ENCODE assay signal across 10 cellular contexts in the genomic region with DNA sequence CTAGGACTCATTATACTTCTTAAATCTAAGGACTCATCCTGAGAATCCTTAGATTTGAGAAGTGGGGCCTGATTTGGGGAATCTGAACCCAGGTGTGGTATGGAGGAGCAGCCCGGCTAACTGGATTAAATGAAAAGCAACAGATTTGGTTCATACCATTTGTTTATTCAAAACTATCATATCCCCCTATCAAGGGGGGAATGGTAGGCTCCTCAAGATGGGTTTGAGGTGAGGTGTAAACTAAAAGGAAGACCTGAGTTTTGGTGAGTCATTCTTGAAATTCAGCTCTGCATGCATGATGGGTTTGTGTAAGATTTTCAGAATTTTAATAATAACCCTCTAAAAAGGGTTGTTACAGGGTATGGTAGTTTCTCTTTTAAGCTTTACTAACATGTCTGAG. TPM values are rescaled to one million over a fixed set of nuclear protein-coding genes. Genes with fewer than 3 reads are reported as not detected.
A peak's percentile ranks its signal among the peaks of the same experiment; 100 is the strongest.
DNase-seq lines count a peak whose midpoint lies in the region; ATAC-seq and TF ChIP-seq lines count a peak whose summit lies in the region.
"Had no signal": no experiment of that assay in that cellular context is flagged by ENCODE, and none has a peak within 500 bp of the region (broad histone marks: within the 10 kb centered on the region; RNA-seq: fewer than 3 reads in every experiment).

No MANE protein-coding gene starts in this region.

- peak overlapping the region in 1 of 2 donors; percentile 1 for H3K4me3 ChIP-seq in CD4-positive, alpha-beta memory T cell (ENCODE audit: low read length in 2 of 2)
- no peak overlapping the region for H3K4me3 ChIP-seq in BE2C (ENCODE audit: low read depth, low read length)

- H3K27ac Mint-ChIP-seq in CD4-positive, alpha-beta memory T cell: peak overlapping the region in 6 of 7 donors; percentile 23 to 91 (median 86)

- H3K4me1 Mint-ChIP-seq in CD4-positive, alpha-beta memory T cell: peaks cover 17 to 50% (median 45%) of the 10 kb centered on the region in 4 donors

- peak overlapping the region in 6 of 8 donors; percentile 32 to 78 (median 66) for H3K4me3 Mint-ChIP-seq in CD4-positive, alpha-beta memory T cell

- H3K36me3 ChIP-seq in CD4-positive, alpha-beta memory T cell (ENCODE audit: insufficient read depth, low read length): no peaks in the 10 kb centered on the region
- H3K36me3 ChIP-seq in KOPT-K1 (ENCODE audit: insufficient read depth, low read length) (no peaks in the 10 kb centered on the region), BE2C (no peaks in the 10 kb centered on the region)

- DNase-seq in CD4-positive, alpha-beta memory T cell: peak in 2 of 5 donors; percentile 17 to 44
- DNase-seq in SW 1271 (lab: John Stamatoyannopoulos, UW) (no peak), cerebellar nuclear complex (lab: John Stamatoyannopoulos, UW) (no peak), EL (no peak), BE2C (no peak)
- DNase-seq: COR-L47, NCI-H446 treated with DMSO at 0.1 percent for 48 hours had no signal

- H3K4me1 ChIP-seq in CD4-positive, alpha-beta memory T cell (ENCODE audit: insufficient read depth, low read length): peaks cover 74% of the 10 kb centered on the region
- no peaks in the 10 kb centered on the region for H3K4me1 ChIP-seq in BE2C

- TF ChIP-seq CTCF in BE2C (IDR thresholded peaks at IDR 0.05; ENCODE audit: low read depth, low read length): no peak

- ATAC-seq in GM18873 (IDR thresholded peaks at IDR 0.05; ENCODE audit: low FRiP score, unreplicated experiment) (peak; percentile 86), HG02759 (IDR thresholded peaks at IDR 0.05; ENCODE audit: unreplicated experiment) (peak; percentile 83)

- H3K27ac ChIP-seq in CD4-positive, alpha-beta memory T cell (ENCODE audit: low read depth, low read length): peak overlapping the region; percentile 61
- H3K27ac ChIP-seq in KOPT-K1 (ENCODE audit: low read depth, low read length, poor library complexity, severe bottlenecking): peak overlapping the region; percentile 59

- H3K27me3 Mint-ChIP-seq in CD4-positive, alpha-beta memory T cell: no peaks in the 10 kb centered on the region

- no peaks in the 10 kb centered on the region for H3K27me3 ChIP-seq in CD4-positive, alpha-beta memory T cell (ENCODE audit: insufficient read depth, low read length)
- no peaks in the 10 kb centered on the region for H3K27me3 ChIP-seq in BE2C

- no peaks in the 10 kb centered on the region for H3K9me3 ChIP-seq in CD4-positive, alpha-beta memory T cell (ENCODE audit: control insufficient read depth in 1 of 2, low read length in 2 of 2)
- H3K9me3 ChIP-seq in KOPT-K1 (ENCODE audit: insufficient read depth, low read length, poor library complexity, severe bottlenecking) (no peaks in the 10 kb centered on the region), BE2C (no peaks in the 10 kb centered on the region)

- CTCF ChIA-PET in CD4-positive, alpha-beta memory T cell (lab: Charles Lee; ENCODE audit: partially characterized antibody): no interaction called here

- peaks cover 0 to 12% (median 9%) of the 10 kb centered on the region in 8 donors for H3K9me3 Mint-ChIP-seq in CD4-positive, alpha-beta memory T cell

- intact Hi-C loops in CD4-positive, alpha-beta memory T cell (cut with micrococcal nuclease): loop anchor here (1.0 to 2.0 kb wide), 4 partner anchors 41 to 217 kb away; partner anchors contain the start of genes CASP6, GAR1 and SEC24B

- POLR2A ChIA-PET in CD4-positive, alpha-beta memory T cell (lab: Charles Lee; ENCODE audit: partially characterized antibody): interaction anchor here (0.9 to 5.1 kb wide), 5 partner anchors 22 to 216 kb away, joined by 3 to 122 read pairs (median 3); partner anchors contain the start of genes MCUB and SEC24B

- H3K36me3 Mint-ChIP-seq in CD4-positive, alpha-beta memory T cell: peaks cover 24 to 26% of the 10 kb centered on the region in 2 donors

RNA-seq across cellular contexts. Expression of gene CASP6, which starts 53.4 kb away (rescaled TPM):
- 10 to 100 TPM; 16.5 to 24.7 TPM for total RNA-seq in CD4-positive, alpha-beta memory T cell
- 100 to 1,000 TPM in 1 of 2 donors, 10 to 100 TPM in 1; 94.5 to 115 TPM for polyA plus RNA-seq in CD4-positive, alpha-beta memory T cell
- polyA plus RNA-seq in BE2C (2012; ENCODE audit: insufficient read depth, insufficient read length, low read depth): not detected
